9 cellular contexts compared by ENCODE assay signal in the genomic region with DNA sequence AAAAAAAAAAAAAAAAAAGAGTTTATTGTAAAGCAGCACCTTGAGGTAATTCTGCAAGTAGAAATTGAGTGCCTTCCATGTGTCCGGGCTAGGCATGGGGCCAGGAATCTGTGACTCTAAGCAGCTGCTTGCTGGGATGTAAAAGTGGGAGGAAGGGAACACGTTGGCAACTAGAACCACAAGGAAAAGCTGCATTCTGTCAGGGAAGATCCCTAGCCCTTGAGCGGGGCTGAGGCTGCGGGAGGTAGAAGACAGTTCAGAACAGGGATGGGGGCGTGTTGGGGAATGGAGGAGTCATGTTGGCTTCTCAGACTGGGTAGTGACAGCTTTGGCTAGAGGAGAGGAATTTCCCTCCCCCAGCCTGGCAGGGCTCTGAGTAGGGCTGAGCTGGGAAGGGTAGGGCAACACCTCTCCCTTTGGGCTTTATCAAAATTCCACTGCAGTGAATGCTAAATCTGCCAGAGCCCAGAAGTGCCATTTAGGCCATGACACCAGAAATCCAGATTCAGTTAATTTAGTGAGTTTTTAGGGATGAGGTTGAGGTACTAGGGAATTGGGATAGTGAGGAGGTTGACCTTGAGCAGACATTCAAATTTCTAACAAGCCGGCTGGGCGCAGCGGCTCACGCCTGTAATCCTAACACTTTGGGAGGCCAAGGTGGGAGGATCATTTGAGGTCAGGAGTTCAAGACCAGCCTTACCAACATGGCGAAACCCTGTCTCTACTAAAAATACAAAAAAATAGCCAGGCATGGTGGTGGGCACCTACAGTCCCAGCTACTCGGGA. TPM values are rescaled to one million over a fixed set of nuclear protein-coding genes. Genes with fewer than 3 reads are reported as not detected.
DNase-seq lines count a peak whose midpoint lies in the region; ATAC-seq and TF ChIP-seq lines count a peak whose summit lies in the region.
"Had no signal": no experiment of that assay in that cellular context is flagged by ENCODE, and none has a peak within 500 bp of the region (broad histone marks: within the 10 kb centered on the region; RNA-seq: fewer than 3 reads in every experiment).

No MANE protein-coding gene starts in this region.

- no peak for TF ChIP-seq EP300 in SK-N-SH (IDR thresholded peaks at IDR 0.05; ENCODE audit: borderline replicate concordance in 1 of 2, low read depth in 1 of 2, low read length in 1 of 2)

- no peak for TF ChIP-seq CTCF in SK-N-SH (IDR thresholded peaks at IDR 0.05)
- TF ChIP-seq CTCF in glutamatergic neuron (IDR thresholded peaks at IDR 0.05; ENCODE audit: partially characterized antibody, unreplicated experiment) = no peak

- H3F3A ChIP-seq in SK-N-SH (replicated peaks; ENCODE audit: insufficient read depth) = peaks cover 16% of the 10 kb centered on the region

- H3K4me1 Mint-ChIP-seq in glutamatergic neuron (ENCODE audit: low read depth, unreplicated experiment) = peaks cover 3% of the 10 kb centered on the region

- intact Hi-C loops in posterior vena cava (cut with DNase I) = loop anchor here in 1 of 2 donors (1.0 kb wide), 1 partner anchor 40 kb away; no protein-coding TSS in a partner anchor

- H3K27ac ChIP-seq in SK-N-SH (ENCODE audit: low read depth in 2 of 2, low read length in 1 of 2) = no peak overlapping the region

- H3K27ac Mint-ChIP-seq in glutamatergic neuron (ENCODE audit: unreplicated experiment) = peak overlapping the region; percentile 62
- H3K27ac Mint-ChIP-seq: activated T-cell treated with anti-CD3 and anti-CD28 coated beads, Interleukin-2, amount 50 U/mL, for 72 hours had no signal

- H3K9me2 ChIP-seq in SK-N-SH = no peaks in the 10 kb centered on the region

- WGBS in SK-N-SH (ENCODE audit: low lambda C conversion rate) = 73% methylated on average over 11 of the region's 11 CpGs

- no peak overlapping the region for H3K9ac ChIP-seq in SK-N-SH

- CTCF ChIA-PET in SK-N-SH (lab: Yijun Ruan, JAX) = interaction anchor here (1.0 to 1.2 kb wide), 2 partner anchors 265 to 289 kb away, joined by 3 read pairs; no protein-coding TSS in a partner anchor

- no peaks in the 10 kb centered on the region for H3K27me3 ChIP-seq in SK-N-SH (ENCODE audit: insufficient read depth)

- peak overlapping the region; percentile 30; the same call in 1 of the 2 replicates for H2AFZ ChIP-seq in SK-N-SH (ENCODE audit: low read depth)

- no peaks in the 10 kb centered on the region for H3K27me3 Mint-ChIP-seq in glutamatergic neuron (ENCODE audit: unreplicated experiment)

- H3K9me3 Mint-ChIP-seq in glutamatergic neuron (ENCODE audit: unreplicated experiment) = peaks cover 3% of the 10 kb centered on the region
- H3K9me3 Mint-ChIP-seq: activated T-cell treated with anti-CD3 and anti-CD28 coated beads, Interleukin-2, amount 50 U/mL, for 72 hours had no signal

- H3K9me3 ChIP-seq in SK-N-SH = no peaks in the 10 kb centered on the region

- no peaks in the 10 kb centered on the region for H3K36me3 ChIP-seq in SK-N-SH (replicated peaks in 1 of 2; ENCODE audit: control insufficient read depth in 1 of 2, insufficient read depth in 2 of 2, low read length in 1 of 2)

- no peak for ATAC-seq in HG03571 (IDR thresholded peaks at IDR 0.05; ENCODE audit: unreplicated experiment)
- ATAC-seq in HG02642 (IDR thresholded peaks at IDR 0.05; ENCODE audit: poor library complexity, unreplicated experiment) = no peak
- ATAC-seq: activated T-cell treated with anti-CD3 and anti-CD28 coated beads, Interleukin-2, amount 50 U/mL, for 72 hours had no signal

- peaks cover 13% of the 10 kb centered on the region; the same call in 1 of the 2 replicates for H3K79me2 ChIP-seq in SK-N-SH (ENCODE audit: insufficient read depth)

- H3K36me3 Mint-ChIP-seq in glutamatergic neuron (ENCODE audit: unreplicated experiment) = no peaks in the 10 kb centered on the region

- POLR2A ChIA-PET in SK-N-SH (lab: Yijun Ruan, JAX) = interaction anchor here (0.7 kb wide), 1 partner anchor 1833 kb away, joined by 3 read pairs; no protein-coding TSS in a partner anchor

- H4K20me1 ChIP-seq in SK-N-SH (ENCODE audit: insufficient read depth) = no peaks in the 10 kb centered on the region

- H3K4me3 Mint-ChIP-seq in glutamatergic neuron (ENCODE audit: unreplicated experiment) = peak overlapping the region; percentile 57
- H3K4me3 Mint-ChIP-seq: activated T-cell treated with anti-CD3 and anti-CD28 coated beads, Interleukin-2, amount 50 U/mL, for 72 hours had no signal

- TF ChIP-seq RAD21 in SK-N-SH (IDR thresholded peaks at IDR 0.05; ENCODE audit: low read length) = no peak

- peaks cover 5 to 9% of the 10 kb centered on the region in 2 experiments; a peak in 2 of 4 replicates for H3K4me1 ChIP-seq in SK-N-SH (ENCODE audit: control insufficient read depth in 1 of 2, insufficient read depth in 2 of 2, low read depth in 1 of 2, low read length in 1 of 2)

- H3K4me3 ChIP-seq in SK-N-SH (ENCODE audit: low read depth in 2 of 2, low read length in 1 of 2) = no peak overlapping the region

- H3K4me2 ChIP-seq in SK-N-SH = no peak overlapping the region

- DNase-seq in EH (ENCODE audit: low read depth) = peak; percentile 93
- no peak for DNase-seq in SK-N-SH
- DNase-seq in glutamatergic neuron = no peak
- DNase-seq in posterior vena cava (ENCODE audit: low spot score) = peak; percentile 88
- no peak for DNase-seq in NAMALWA (ENCODE audit: low spot score)
- DNase-seq in activated naive CD4-positive, alpha-beta T cell (lab: John Stamatoyannopoulos, UW) = no peak
- DNase-seq: activated T-cell treated with anti-CD3 and anti-CD28 coated beads, Interleukin-2, amount 50 U/mL, for 72 hours had no signal

TF ChIP-seq in SK-N-SH, 30 proteins besides CTCF, POLR2A, EP300 and RAD21 (continues in another document):
- no peak for TF ChIP-seq RFX5 (IDR thresholded peaks at IDR 0.05; ENCODE audit: low read length)
- TF ChIP-seq YY1 (IDR thresholded peaks at IDR 0.05; ENCODE audit: low read depth) = no peak
- no peak for TF ChIP-seq ELF1 (IDR thresholded peaks at IDR 0.05)
- TF ChIP-seq FOSL2 (IDR thresholded peaks at IDR 0.05; ENCODE audit: borderline replicate concordance, low read depth) = no peak
- TF ChIP-seq, protein P1, sequence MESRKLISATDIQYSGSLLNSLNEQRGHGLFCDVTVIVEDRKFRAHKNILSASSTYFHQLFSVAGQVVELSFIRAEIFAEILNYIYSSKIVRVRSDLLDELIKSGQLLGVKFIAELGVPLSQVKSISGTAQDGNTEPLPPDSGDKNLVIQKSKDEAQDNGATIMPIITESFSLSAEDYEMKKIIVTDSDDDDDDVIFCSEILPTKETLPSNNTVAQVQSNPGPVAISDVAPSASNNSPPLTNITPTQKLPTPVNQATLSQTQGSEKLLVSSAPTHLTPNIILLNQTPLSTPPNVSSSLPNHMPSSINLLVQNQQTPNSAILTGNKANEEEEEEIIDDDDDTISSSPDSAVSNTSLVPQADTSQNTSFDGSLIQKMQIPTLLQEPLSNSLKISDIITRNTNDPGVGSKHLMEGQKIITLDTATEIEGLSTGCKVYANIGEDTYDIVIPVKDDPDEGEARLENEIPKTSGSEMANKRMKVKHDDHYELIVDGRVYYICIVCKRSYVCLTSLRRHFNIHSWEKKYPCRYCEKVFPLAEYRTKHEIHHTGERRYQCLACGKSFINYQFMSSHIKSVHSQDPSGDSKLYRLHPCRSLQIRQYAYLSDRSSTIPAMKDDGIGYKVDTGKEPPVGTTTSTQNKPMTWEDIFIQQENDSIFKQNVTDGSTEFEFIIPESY (IDR thresholded peaks at IDR 0.05; ENCODE audit: borderline replicate concordance, low read depth) = no peak
- TF ChIP-seq, protein P2, sequence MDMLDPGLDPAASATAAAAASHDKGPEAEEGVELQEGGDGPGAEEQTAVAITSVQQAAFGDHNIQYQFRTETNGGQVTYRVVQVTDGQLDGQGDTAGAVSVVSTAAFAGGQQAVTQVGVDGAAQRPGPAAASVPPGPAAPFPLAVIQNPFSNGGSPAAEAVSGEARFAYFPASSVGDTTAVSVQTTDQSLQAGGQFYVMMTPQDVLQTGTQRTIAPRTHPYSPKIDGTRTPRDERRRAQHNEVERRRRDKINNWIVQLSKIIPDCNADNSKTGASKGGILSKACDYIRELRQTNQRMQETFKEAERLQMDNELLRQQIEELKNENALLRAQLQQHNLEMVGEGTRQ (IDR thresholded peaks at IDR 0.05; ENCODE audit: borderline replicate concordance, low read depth, low read length) = no peak
- TF ChIP-seq TCF12 (IDR thresholded peaks at IDR 0.05) = peak; percentile 35; the same call in 1 of the 2 replicates
- no peak for TF ChIP-seq SMC3 (IDR thresholded peaks at IDR 0.05; ENCODE audit: low read depth, low read length)

RNA-seq across cellular contexts. Expression of a gene that starts 3.4 kb away (rescaled TPM):
- 12.4 and 18.2 TPM in 2 replicates for polyA plus RNA-seq in SK-N-SH (2012; rRNA removed)
- polyA plus RNA-seq in SK-N-SH (2012; cell fraction: cytosol; rRNA removed) = 15.0 and 16.3 TPM in 2 replicates
- 12.6 and 16.7 TPM in 2 replicates for polyA plus RNA-seq in SK-N-SH (2012; cell fraction: nucleus; rRNA removed)
- total RNA-seq in glutamatergic neuron (ENCODE audit: unreplicated experiment) (36.8 TPM), posterior vena cava (10 to 100 TPM; 23.5 to 24.0 TPM)

RNA-seq across cellular contexts. Expression of a gene that starts 13.4 kb away (rescaled TPM):
- 4.4 and 6.0 TPM in 2 replicates for polyA plus RNA-seq in SK-N-SH (2012; rRNA removed)
- 5.3 and 6.4 TPM in 2 replicates for polyA plus RNA-seq in SK-N-SH (2012; cell fraction: cytosol; rRNA removed)
- 7.3 and 13.6 TPM in 2 replicates for polyA plus RNA-seq in SK-N-SH (2012; cell fraction: nucleus; rRNA removed)
- total RNA-seq in glutamatergic neuron (ENCODE audit: unreplicated experiment) (34.8 TPM), posterior vena cava (10 to 100 TPM; 22.3 to 22.8 TPM)

Comparison
In these comparisons a context has a peak if more than half of its experiments do, and no peak if none do; other contexts are left out.
1. DNase-seq: peak in EH (single experiment) and posterior vena cava (single experiment); none in SK-N-SH (single experiment), glutamatergic neuron (single experiment), NAMALWA (single experiment) and activated naive CD4-positive, alpha-beta T cell (0 of 4).